2 cellular contexts compared by ENCODE assay signal in the genomic region with DNA sequence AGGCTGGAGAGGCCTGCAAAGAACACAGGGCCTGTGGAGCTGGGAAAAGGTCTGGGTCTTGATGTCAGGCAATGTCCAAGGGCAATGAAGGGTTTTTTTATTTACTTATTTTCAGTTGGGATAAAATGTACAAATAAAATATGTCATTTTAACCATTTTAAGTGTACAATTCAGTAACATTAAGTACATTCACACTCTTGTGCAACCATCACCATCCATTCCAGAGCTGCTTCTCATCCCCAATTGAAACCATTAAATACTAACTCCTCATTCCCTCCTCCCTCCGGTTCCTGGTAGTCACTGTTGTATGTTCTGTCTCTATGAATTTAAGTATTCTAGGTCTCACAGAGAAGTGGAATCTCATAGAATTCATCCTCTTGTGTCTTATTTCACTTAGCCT.
TF ChIP-seq lines count a peak whose summit lies in the region.

No MANE protein-coding gene starts in this region.

TF ChIP-seq in A549, 52 proteins besides CTCF, POLR2A, EP300 and RAD21:
- TF ChIP-seq GATA3 (IDR thresholded peaks at IDR 0.05; ENCODE audit: borderline replicate concordance) (no peak), ZFP36 (IDR thresholded peaks at IDR 0.05; ENCODE audit: borderline replicate concordance, partially characterized antibody) (no peak), FOSB (CRISPR knock-in tag; IDR thresholded peaks at IDR 0.05) (no peak), MAZ (IDR thresholded peaks at IDR 0.05; ENCODE audit: borderline replicate concordance, low read depth, low read length) (no peak), RCOR1 (IDR thresholded peaks at IDR 0.05; ENCODE audit: low read depth, low read length) (no peak), RARB (CRISPR knock-in tag; IDR thresholded peaks at IDR 0.05) (no peak), TP53 (CRISPR knock-in tag; IDR thresholded peaks at IDR 0.05) (no peak), ZNF302 (CRISPR knock-in tag; IDR thresholded peaks at IDR 0.05) (no peak)
- TF ChIP-seq, protein P1, sequence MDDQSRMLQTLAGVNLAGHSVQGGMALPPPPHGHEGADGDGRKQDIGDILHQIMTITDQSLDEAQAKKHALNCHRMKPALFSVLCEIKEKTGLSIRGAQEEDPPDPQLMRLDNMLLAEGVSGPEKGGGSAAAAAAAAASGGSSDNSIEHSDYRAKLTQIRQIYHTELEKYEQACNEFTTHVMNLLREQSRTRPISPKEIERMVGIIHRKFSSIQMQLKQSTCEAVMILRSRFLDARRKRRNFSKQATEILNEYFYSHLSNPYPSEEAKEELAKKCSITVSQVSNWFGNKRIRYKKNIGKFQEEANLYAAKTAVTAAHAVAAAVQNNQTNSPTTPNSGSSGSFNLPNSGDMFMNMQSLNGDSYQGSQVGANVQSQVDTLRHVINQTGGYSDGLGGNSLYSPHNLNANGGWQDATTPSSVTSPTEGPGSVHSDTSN (IDR thresholded peaks at IDR 0.05), result no peak
- TF ChIP-seq, protein P2, sequence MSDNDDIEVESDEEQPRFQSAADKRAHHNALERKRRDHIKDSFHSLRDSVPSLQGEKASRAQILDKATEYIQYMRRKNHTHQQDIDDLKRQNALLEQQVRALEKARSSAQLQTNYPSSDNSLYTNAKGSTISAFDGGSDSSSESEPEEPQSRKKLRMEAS (IDR thresholded peaks at IDR 0.05), result no peak

TF ChIP-seq in IMR-90, 13 proteins besides CTCF, POLR2A, EP300 and RAD21:
- TF ChIP-seq CEBPB (IDR thresholded peaks at IDR 0.05; ENCODE audit: low read depth, low read length) (peak; percentile 70), FOS (IDR thresholded peaks at IDR 0.05; ENCODE audit: low read depth, low read length) (no peak)
